21 cellular contexts compared by ENCODE assay signal in the genomic region with DNA sequence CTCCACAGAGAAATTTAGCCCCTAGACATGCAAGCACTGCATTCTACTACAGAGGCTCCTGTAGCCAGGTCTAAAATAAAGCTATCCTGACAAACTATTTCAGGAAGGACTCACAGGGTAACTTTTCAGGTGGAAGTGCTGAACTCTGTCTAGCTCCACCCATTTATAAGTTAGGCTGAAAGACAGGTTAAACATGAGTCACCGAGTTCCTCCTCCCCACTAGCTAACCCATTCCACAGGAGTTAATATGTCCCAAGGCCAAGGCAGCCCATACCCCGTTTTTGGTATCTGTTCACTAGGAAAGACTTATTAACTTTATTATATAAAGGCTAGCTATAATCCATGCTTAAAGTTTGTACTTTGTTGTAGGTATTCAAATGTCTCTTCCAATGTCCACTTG. TPM values are rescaled to one million over a fixed set of nuclear protein-coding genes. Genes with fewer than 3 reads are reported as not detected.
A peak's percentile ranks its signal among the peaks of the same experiment; 100 is the strongest.
DNase-seq lines count a peak whose midpoint lies in the region; ATAC-seq and TF ChIP-seq lines count a peak whose summit lies in the region.
"Had no signal": no experiment of that assay in that cellular context is flagged by ENCODE, and none has a peak within 500 bp of the region (broad histone marks: within the 10 kb centered on the region; RNA-seq: fewer than 3 reads in every experiment).

No MANE protein-coding gene starts in this region.

- no peak overlapping the region for H3K4me3 ChIP-seq in RWPE2 (ENCODE audit: severe bottlenecking)
- H3K4me3 ChIP-seq in Peyer's patch, result no peak overlapping the region
- H3K4me3 ChIP-seq: BLaER1 treated with 17β-estradiol and CSF1 and Interleukin-3, amounts not matched to agents 10 nM and 100 nM; upper lobe of right lung had no signal

- H3K36me3 ChIP-seq in RWPE2 (ENCODE audit: low read depth) (no peaks in the 10 kb centered on the region; the same call in none of the 2 replicates), Peyer's patch (no peaks in the 10 kb centered on the region)

- H3K4me1 ChIP-seq in RWPE2 (ENCODE audit: insufficient read depth, poor library complexity, severe bottlenecking) (peaks cover 11% of the 10 kb centered on the region), Peyer's patch (peaks cover 0 to 22% (median 6%) of the 10 kb centered on the region in 4 donors)

- no peaks in the 10 kb centered on the region for H3K27me3 Mint-ChIP-seq in activated CD4-positive, alpha-beta T cell treated with anti-CD3 and anti-CD28 coated beads, Interleukin-2, amount 10 ng/mL, durations not matched to agents 24 days and 14 days
- H3K27me3 Mint-ChIP-seq in activated naive CD8-positive, alpha-beta T cell treated with anti-CD3 and anti-CD28 coated beads for 36 hours, result no peaks in the 10 kb centered on the region

- H3K9me3 ChIP-seq in RWPE2 (ENCODE audit: severe bottlenecking), result no peaks in the 10 kb centered on the region
- no peaks in the 10 kb centered on the region for H3K9me3 ChIP-seq in Peyer's patch
- H3K9me3 ChIP-seq: BLaER1 treated with 17β-estradiol and CSF1 and Interleukin-3, amounts not matched to agents 10 nM and 100 nM; upper lobe of right lung had no signal

- TF ChIP-seq POLR2A in Peyer's patch (IDR thresholded peaks at IDR 0.05), result no peak

- no peaks in the 10 kb centered on the region for H3K27me3 ChIP-seq in RWPE2 (ENCODE audit: insufficient read depth, poor library complexity, severe bottlenecking)
- H3K27me3 ChIP-seq in Peyer's patch, result no peaks in the 10 kb centered on the region
- H3K27me3 ChIP-seq: BLaER1 treated with 17β-estradiol and CSF1 and Interleukin-3, amounts not matched to agents 10 nM and 100 nM; upper lobe of right lung had no signal

- peak; percentile 46 for DNase-seq in activated CD4-positive, alpha-beta T cell treated with anti-CD3 and anti-CD28 coated beads, Interleukin-2, amount 10 ng/mL, durations not matched to agents 24 days and 14 days
- DNase-seq in activated CD4-positive, alpha-beta T cell treated with anti-CD3 and anti-CD28 coated beads, Interleukin-2, amount 50 U/mL, for 4 hours, result no peak
- DNase-seq in RWPE2 (ENCODE audit: low spot score) (no peak), glomerular visceral epithelial cell (ENCODE audit: extremely low spot score) (peak; percentile 13), Peyer's patch (no peak)
- no peak for DNase-seq in activated naive CD4-positive, alpha-beta T cell (lab: John Stamatoyannopoulos, UW)
- no peak for DNase-seq in activated naive CD8-positive, alpha-beta T cell treated with anti-CD3 and anti-CD28 coated beads for 36 hours
- DNase-seq: activated CD4-positive, alpha-beta T cell treated with anti-CD3 and anti-CD28 coated beads, Interleukin-2, amount 50 U/mL, for 48 hours; activated gamma-delta T cell treated with Interleukin-2 at 50 U/mL for 16 hours; activated T-cell treated with anti-CD3 and anti-CD28 coated beads for 4 hours; caudate nucleus; left ventricle myocardium superior; MM.1S; NCI-H187; NCI-H82; retina; stimulated activated CD4-positive, alpha-beta T cell treated with anti-CD3 and anti-CD28 coated beads, Interleukin-12 subunit alpha, Interleukin-12 subunit beta, amount 100 ng/mL, for 4 hours; upper lobe of right lung had no signal

- intact Hi-C loops in activated CD4-positive, alpha-beta T cell treated with anti-CD3 and anti-CD28 coated beads, Interleukin-2, amount 10 ng/mL, durations not matched to agents 24 days and 14 days (cut with micrococcal nuclease), result no loop called here

- no peak overlapping the region for H3K4me3 Mint-ChIP-seq in activated CD4-positive, alpha-beta T cell treated with anti-CD3 and anti-CD28 coated beads, Interleukin-2, amount 10 ng/mL, durations not matched to agents 24 days and 14 days
- H3K4me3 Mint-ChIP-seq in activated naive CD8-positive, alpha-beta T cell treated with anti-CD3 and anti-CD28 coated beads for 36 hours, result no peak overlapping the region
- H3K4me3 Mint-ChIP-seq: T-helper 2 cell treated with Interferon-gamma antibody and Interleukin-4, amounts not matched to agents 5 μg/mL and 100 μg/mL, for 36 hours had no signal

- H3K27ac ChIP-seq in RWPE2 (ENCODE audit: poor library complexity, severe bottlenecking) (no peak overlapping the region), Peyer's patch (no peak overlapping the region)
- H3K27ac ChIP-seq: upper lobe of right lung had no signal

- H3K36me3 Mint-ChIP-seq in activated CD4-positive, alpha-beta T cell treated with anti-CD3 and anti-CD28 coated beads, Interleukin-2, amount 10 ng/mL, durations not matched to agents 24 days and 14 days (ENCODE audit: low read depth), result peaks cover 6% of the 10 kb centered on the region
- peaks cover 20% of the 10 kb centered on the region for H3K36me3 Mint-ChIP-seq in activated naive CD8-positive, alpha-beta T cell treated with anti-CD3 and anti-CD28 coated beads for 36 hours

- no peak overlapping the region for H3K27ac Mint-ChIP-seq in activated CD4-positive, alpha-beta T cell treated with anti-CD3 and anti-CD28 coated beads, Interleukin-2, amount 10 ng/mL, durations not matched to agents 24 days and 14 days
- no peak overlapping the region for H3K27ac Mint-ChIP-seq in activated naive CD8-positive, alpha-beta T cell treated with anti-CD3 and anti-CD28 coated beads for 36 hours
- H3K27ac Mint-ChIP-seq: T-helper 2 cell treated with Interferon-gamma antibody and Interleukin-4, amounts not matched to agents 5 μg/mL and 100 μg/mL, for 36 hours had no signal

- H3K9me3 Mint-ChIP-seq in activated CD4-positive, alpha-beta T cell treated with anti-CD3 and anti-CD28 coated beads, Interleukin-2, amount 10 ng/mL, durations not matched to agents 24 days and 14 days, result no peaks in the 10 kb centered on the region
- no peaks in the 10 kb centered on the region for H3K9me3 Mint-ChIP-seq in activated naive CD8-positive, alpha-beta T cell treated with anti-CD3 and anti-CD28 coated beads for 36 hours
- H3K9me3 Mint-ChIP-seq: T-helper 2 cell treated with Interferon-gamma antibody and Interleukin-4, amounts not matched to agents 5 μg/mL and 100 μg/mL, for 36 hours had no signal

- ATAC-seq in RWPE2 (ENCODE audit: low read depth) (peak; percentile 66), GM21390 (IDR thresholded peaks at IDR 0.05; ENCODE audit: unreplicated experiment) (no peak)
- ATAC-seq: left ventricle myocardium superior, upper lobe of right lung had no signal

- H3K4me1 Mint-ChIP-seq in activated CD4-positive, alpha-beta T cell treated with anti-CD3 and anti-CD28 coated beads, Interleukin-2, amount 10 ng/mL, durations not matched to agents 24 days and 14 days, result peaks cover 17% of the 10 kb centered on the region
- peaks cover 48% of the 10 kb centered on the region for H3K4me1 Mint-ChIP-seq in activated naive CD8-positive, alpha-beta T cell treated with anti-CD3 and anti-CD28 coated beads for 36 hours

- no peak for TF ChIP-seq CTCF in RWPE2 (IDR thresholded peaks at IDR 0.05; ENCODE audit: poor library complexity, severe bottlenecking)
- TF ChIP-seq CTCF in Peyer's patch (IDR thresholded peaks at IDR 0.05), result no peak

RNA-seq across cellular contexts. Expression of a gene that starts 3.5 kb away (rescaled TPM):
- 30.0 and 30.2 TPM in 2 replicates for total RNA-seq in activated CD4-positive, alpha-beta T cell treated with anti-CD3 and anti-CD28 coated beads, Interleukin-2, amount 10 ng/mL, durations not matched to agents 24 days and 14 days
- total RNA-seq in activated naive CD8-positive, alpha-beta T cell treated with anti-CD3 and anti-CD28 coated beads for 36 hours, result 10 to 100 TPM; 28.5 to 30.6 TPM
- 10 to 100 TPM; 11.3 to 42.1 (median 15.2) TPM for total RNA-seq in Peyer's patch

Comparison
In these comparisons a context has a peak if more than half of its experiments do, and no peak if none do; other contexts are left out.
1. DNase-seq: peak in activated CD4-positive, alpha-beta T cell treated with anti-CD3 and anti-CD28 coated beads, Interleukin-2, amount 10 ng/mL, durations not matched to agents 24 days and 14 days (single experiment) and glomerular visceral epithelial cell (single experiment); none in activated CD4-positive, alpha-beta T cell treated with anti-CD3 and anti-CD28 coated beads, Interleukin-2, amount 50 U/mL, for 4 hours (0 of 2), RWPE2 (single experiment), activated naive CD4-positive, alpha-beta T cell (0 of 4), activated naive CD8-positive, alpha-beta T cell treated with anti-CD3 and anti-CD28 coated beads for 36 hours (single experiment) and Peyer's patch (0 of 3).